9 cellular contexts compared by ENCODE assay signal in the genomic region with DNA sequence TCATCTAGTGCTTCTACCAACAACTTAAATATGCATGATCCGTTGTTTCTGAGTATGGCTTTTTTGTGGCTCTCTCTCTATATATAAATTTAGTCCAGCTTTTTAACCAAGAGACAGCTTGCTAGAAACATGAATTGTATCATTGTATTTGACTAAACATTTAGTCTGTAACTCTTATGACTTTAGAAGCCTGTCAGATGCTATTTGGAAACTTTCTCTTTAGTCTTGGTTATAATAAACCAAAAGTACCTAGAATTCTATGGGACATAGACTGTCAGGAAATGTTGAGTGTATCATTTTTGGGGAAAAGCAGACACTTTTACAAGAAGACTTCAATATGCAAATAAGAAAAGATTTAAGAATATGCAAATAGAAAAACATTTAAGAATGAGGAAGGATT.
DNase-seq lines count a peak whose midpoint lies in the region; ATAC-seq and TF ChIP-seq lines count a peak whose summit lies in the region.
"Had no signal": no experiment of that assay in that cellular context is flagged by ENCODE, and none has a peak within 500 bp of the region (broad histone marks: within the 10 kb centered on the region; RNA-seq: fewer than 3 reads in every experiment).

No MANE protein-coding gene starts in this region.

- H3K4me2 ChIP-seq in smooth muscle cell: peak overlapping the region; percentile 47

- no peak overlapping the region for H3K4me3 ChIP-seq in smooth muscle cell

- H3K4me3 Mint-ChIP-seq in activated CD4-positive, alpha-beta memory T cell treated with anti-CD3 and anti-CD28 coated beads, Interleukin-2, amount 10 ng/mL, durations not matched to agents 7 days and 5 days: no peak overlapping the region

- no peaks in the 10 kb centered on the region for H3K27me3 ChIP-seq in smooth muscle cell (ENCODE audit: low read depth)

- H3K9me3 Mint-ChIP-seq in activated CD4-positive, alpha-beta memory T cell treated with anti-CD3 and anti-CD28 coated beads, Interleukin-2, amount 10 ng/mL, durations not matched to agents 7 days and 5 days: no peaks in the 10 kb centered on the region

- peaks cover 3% of the 10 kb centered on the region for H3F3A ChIP-seq in smooth muscle cell (ENCODE audit: low read depth)

- H3K9me3 ChIP-seq in smooth muscle cell (replicated peaks; ENCODE audit: low read depth): no peaks in the 10 kb centered on the region

- H3K27me3 Mint-ChIP-seq in activated CD4-positive, alpha-beta memory T cell treated with anti-CD3 and anti-CD28 coated beads, Interleukin-2, amount 10 ng/mL, durations not matched to agents 7 days and 5 days: no peaks in the 10 kb centered on the region

- H3K9ac ChIP-seq in smooth muscle cell (ENCODE audit: low read depth): peak overlapping the region; percentile 91

- no peaks in the 10 kb centered on the region for H3K36me3 ChIP-seq in smooth muscle cell (ENCODE audit: low read depth)

- H3K4me1 Mint-ChIP-seq in activated CD4-positive, alpha-beta memory T cell treated with anti-CD3 and anti-CD28 coated beads, Interleukin-2, amount 10 ng/mL, durations not matched to agents 7 days and 5 days: peaks cover 31% of the 10 kb centered on the region

- H3K27ac Mint-ChIP-seq in activated CD4-positive, alpha-beta memory T cell treated with anti-CD3 and anti-CD28 coated beads, Interleukin-2, amount 10 ng/mL, durations not matched to agents 7 days and 5 days: peak overlapping the region; percentile 63

- POLR2A ChIA-PET in activated CD4-positive, alpha-beta memory T cell treated with anti-CD3 and anti-CD28 coated beads, Interleukin-2, amount 10 ng/mL, durations not matched to agents 7 days and 5 days (lab: Charles Lee): interaction anchor here (1.3 to 1.6 kb wide), 2 partner anchors 26 to 27 kb away, joined by 4 read pairs; a partner anchor contains a TSS

- no peak for DNase-seq in activated CD4-positive, alpha-beta memory T cell treated with anti-CD3 and anti-CD28 coated beads, Interleukin-2, amount 10 ng/mL, durations not matched to agents 7 days and 5 days
- DNase-seq in smooth muscle cell (lab: John Stamatoyannopoulos, UW; ENCODE audit: unreplicated experiment) (no peak), DMS153 treated with DMSO at 0.1 percent for 48 hours (lab: John Stamatoyannopoulos, UW; ENCODE audit: unreplicated experiment) (no peak), SKM-1 treated with dmso at 0.1 percent for 144 hours (lab: John Stamatoyannopoulos, UW; ENCODE audit: unreplicated experiment) (no peak), KG1 (lab: John Stamatoyannopoulos, UW) (no peak)
- DNase-seq: NCI-H1417, nucleus accumbens had no signal

- peak overlapping the region; percentile 100 for H3K27ac ChIP-seq in smooth muscle cell (ENCODE audit: low read depth)

- CTCF ChIA-PET in activated CD4-positive, alpha-beta memory T cell treated with anti-CD3 and anti-CD28 coated beads, Interleukin-2, amount 10 ng/mL, durations not matched to agents 7 days and 5 days (lab: Charles Lee): interaction anchor here (1.3 kb wide), 1 partner anchor 26 kb away, joined by 3 read pairs; no protein-coding TSS in a partner anchor

- peaks cover 10% of the 10 kb centered on the region for H3K4me1 ChIP-seq in smooth muscle cell (ENCODE audit: low read depth)

- 74% methylated on average over 1 of the region's 1 CpG for WGBS in smooth muscle cell (ENCODE audit: low lambda C conversion rate)

- no peaks in the 10 kb centered on the region for H4K20me1 ChIP-seq in smooth muscle cell (ENCODE audit: low read depth)

- H2AFZ ChIP-seq in smooth muscle cell (ENCODE audit: low read depth): no peak overlapping the region

- H3K79me2 ChIP-seq in smooth muscle cell (ENCODE audit: low read depth): no peaks in the 10 kb centered on the region

- ATAC-seq in GM19452 (IDR thresholded peaks at IDR 0.05; ENCODE audit: unreplicated experiment) (peak; percentile 1), HG02763 (IDR thresholded peaks at IDR 0.05; ENCODE audit: unreplicated experiment) (peak; percentile 0)

- H3K36me3 Mint-ChIP-seq in activated CD4-positive, alpha-beta memory T cell treated with anti-CD3 and anti-CD28 coated beads, Interleukin-2, amount 10 ng/mL, durations not matched to agents 7 days and 5 days (ENCODE audit: low read depth): peaks cover 8% of the 10 kb centered on the region

- no peak for TF ChIP-seq CTCF in smooth muscle cell (IDR thresholded peaks at IDR 0.05; ENCODE audit: borderline replicate concordance, insufficient read depth, poor library complexity, severe bottlenecking)
